Comparison of ENCODE assay signal across 8 cellular contexts in the genomic region with DNA sequence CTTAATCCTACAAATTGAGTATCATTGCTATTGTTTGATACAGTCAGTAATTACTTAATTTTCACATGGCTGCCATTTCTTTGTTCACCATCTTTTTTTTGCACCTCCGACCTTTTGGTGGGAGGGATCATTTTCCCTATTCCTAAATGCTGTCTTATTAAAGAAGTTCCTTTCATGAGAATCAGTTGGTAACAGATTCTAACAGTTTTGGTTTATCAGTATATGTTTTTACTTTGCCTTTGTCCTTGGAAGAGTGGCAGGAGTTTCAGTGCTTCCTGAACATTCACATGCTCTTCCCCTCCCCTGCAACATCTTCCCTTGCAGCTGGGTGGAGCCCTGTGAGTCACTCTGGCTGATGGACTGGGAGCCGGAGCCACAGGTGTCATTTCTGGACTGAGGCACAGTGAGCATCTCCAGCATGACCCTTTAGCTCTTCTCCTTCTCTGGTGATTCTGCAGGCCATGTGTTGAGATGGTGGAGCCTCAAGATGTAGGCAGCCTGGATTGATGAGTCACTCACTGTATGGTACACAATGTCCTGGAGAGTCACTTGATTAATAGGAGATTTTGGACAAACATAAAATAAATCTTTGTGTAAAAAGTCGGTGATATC.
DNase-seq lines count a peak whose midpoint lies in the region; ATAC-seq and TF ChIP-seq lines count a peak whose summit lies in the region.

No MANE protein-coding gene starts in this region.

- intact Hi-C loops in activated naive CD4-positive, alpha-beta T cell treated with anti-CD3 and anti-CD28 coated beads for 36 hours (cut with micrococcal nuclease) = loop anchor here (10.0 kb wide), 1 partner anchor 321 kb away; no protein-coding TSS in a partner anchor
- intact Hi-C loops in heart left ventricle (cut with DNase I) = loop anchor here in 3 of 10 donors (5.0 to 10.0 kb wide), 3 partner anchors 221 to 461 kb away; a partner anchor contains a TSS
- intact Hi-C loops in uterus (cut with DNase I; ENCODE audit: low total_unique reads) = no loop called here

- no peak overlapping the region for H3K27ac Mint-ChIP-seq in activated naive CD4-positive, alpha-beta T cell treated with anti-CD3 and anti-CD28 coated beads for 36 hours

- TF ChIP-seq POLR2A in heart left ventricle (IDR thresholded peaks at IDR 0.05) (no peak), uterus (IDR thresholded peaks at IDR 0.05) (no peak)

- H3K36me3 ChIP-seq in heart left ventricle (no peaks in the 10 kb centered on the region), uterus (no peaks in the 10 kb centered on the region)

- peak in 10 of 12 donors; percentile 15 to 59 (median 40) for TF ChIP-seq CTCF in heart left ventricle (IDR thresholded peaks at IDR 0.05)
- TF ChIP-seq CTCF in uterus (IDR thresholded peaks at IDR 0.05) = peak in 2 of 4 experiments; percentile 30 to 40

- H3K9me3 Mint-ChIP-seq in activated naive CD4-positive, alpha-beta T cell treated with anti-CD3 and anti-CD28 coated beads for 36 hours = no peaks in the 10 kb centered on the region

- WGBS in heart left ventricle, 4 donors = 53 to 66% (median 57%) methylated on average over 3 of the region's 3 CpGs

- H3K27me3 Mint-ChIP-seq in activated naive CD4-positive, alpha-beta T cell treated with anti-CD3 and anti-CD28 coated beads for 36 hours (ENCODE audit: low read depth) = peaks cover 6% of the 10 kb centered on the region

- H3K4me1 Mint-ChIP-seq in activated naive CD4-positive, alpha-beta T cell treated with anti-CD3 and anti-CD28 coated beads for 36 hours (ENCODE audit: low read depth) = no peaks in the 10 kb centered on the region

- H3K9me3 ChIP-seq in heart left ventricle (no peaks in the 10 kb centered on the region), uterus (no peaks in the 10 kb centered on the region)

- H3K4me1 ChIP-seq in heart left ventricle (peaks cover 0 to 16% (median 3%) of the 10 kb centered on the region in 12 donors), uterus (no peaks in the 10 kb centered on the region)

- CTCF ChIA-PET in activated naive CD4-positive, alpha-beta T cell treated with anti-CD3 and anti-CD28 coated beads for 36 hours (lab: Charles Lee) = no interaction called here

- H3K4me3 Mint-ChIP-seq in activated naive CD4-positive, alpha-beta T cell treated with anti-CD3 and anti-CD28 coated beads for 36 hours = no peak overlapping the region

- no peak overlapping the region for H3K4me3 ChIP-seq in heart left ventricle
- H3K4me3 ChIP-seq in uterus = no peak overlapping the region

- H3K27me3 ChIP-seq in heart left ventricle (no peaks in the 10 kb centered on the region), uterus (no peaks in the 10 kb centered on the region)

- DNase-seq in activated naive CD4-positive, alpha-beta T cell treated with anti-CD3 and anti-CD28 coated beads for 36 hours = peak; percentile 13
- no peak for DNase-seq in activated naive CD4-positive, alpha-beta T cell treated with Interleukin-2 at 50 U/mL for 16 hours
- DNase-seq in RPMI7951 (ENCODE audit: low read depth) (peak; percentile 78), heart left ventricle (peak in 3 of 5 donors; percentile 29 to 67 (median 60)), uterus (peak; percentile 72 to 76), GOT3 (lab: John Stamatoyannopoulos, UW) (no peak)

- H3K36me3 Mint-ChIP-seq in activated naive CD4-positive, alpha-beta T cell treated with anti-CD3 and anti-CD28 coated beads for 36 hours (ENCODE audit: low read depth) = no peaks in the 10 kb centered on the region

- H3K27ac ChIP-seq in heart left ventricle = peak overlapping the region in 1 of 12 donors; percentile 47
- H3K27ac ChIP-seq in uterus = peak overlapping the region; percentile 13 to 66

- ATAC-seq in heart left ventricle (peak; percentile 65 to 89 (median 86)), GM21619 (IDR thresholded peaks at IDR 0.05; ENCODE audit: unreplicated experiment) (no peak), GM21423 (IDR thresholded peaks at IDR 0.05; ENCODE audit: unreplicated experiment) (no peak)

Comparison
In these comparisons a context has a peak if more than half of its experiments do, and no peak if none do; other contexts are left out.
1. DNase-seq: peak in activated naive CD4-positive, alpha-beta T cell treated with anti-CD3 and anti-CD28 coated beads for 36 hours (single experiment), RPMI7951 (single experiment), heart left ventricle (3 of 5) and uterus (2 of 2); none in activated naive CD4-positive, alpha-beta T cell treated with Interleukin-2 at 50 U/mL for 16 hours (single experiment) and GOT3 (single experiment).
2. ATAC-seq: peak in heart left ventricle (4 of 4); none in GM21619 (single experiment) and GM21423 (single experiment).